19 cellular contexts compared by ENCODE assay signal in the genomic region with DNA sequence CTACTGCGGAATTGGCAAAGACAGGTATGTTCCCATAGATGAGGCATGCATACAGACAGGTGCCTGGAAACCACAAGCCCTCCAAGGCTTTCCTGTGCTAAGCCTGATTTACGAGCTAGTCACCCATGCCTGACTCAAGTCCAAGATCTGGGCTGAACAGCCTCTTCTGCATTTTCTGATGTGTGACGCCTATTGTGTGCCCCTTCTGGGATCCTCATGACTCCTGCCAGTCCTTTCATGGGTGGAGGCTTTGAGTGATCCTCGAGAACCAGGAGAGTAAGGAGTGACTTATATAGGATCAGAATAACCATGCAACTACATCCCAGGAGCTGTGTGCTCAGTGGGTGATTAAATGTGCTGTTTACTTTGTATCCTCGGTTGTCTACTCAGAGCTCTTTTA.
DNase-seq lines count a peak whose midpoint lies in the region; ATAC-seq and TF ChIP-seq lines count a peak whose summit lies in the region.
"Had no signal": no experiment of that assay in that cellular context is flagged by ENCODE, and none has a peak within 500 bp of the region (broad histone marks: within the 10 kb centered on the region; RNA-seq: fewer than 3 reads in every experiment).

No MANE protein-coding gene starts in this region.

- H3K36me3 ChIP-seq in heart left ventricle, result no peaks in the 10 kb centered on the region
- H3K36me3 ChIP-seq: HAP-1, MG63 had no signal

- WGBS in heart left ventricle, 4 donors, result 64 to 76% (median 73%) methylated on average over 5 of the region's 5 CpGs

- peaks cover 0 to 3% (median 0%) of the 10 kb centered on the region in 9 donors for H3K27me3 ChIP-seq in heart left ventricle
- H3K27me3 ChIP-seq: MG63 had no signal

- H3K4me1 ChIP-seq in heart left ventricle, result no peaks in the 10 kb centered on the region
- H3K4me1 ChIP-seq: HAP-1 had no signal

- no peaks in the 10 kb centered on the region for H3K9me3 ChIP-seq in heart left ventricle
- H3K9me3 ChIP-seq: HAP-1 had no signal

- peak; percentile 35 to 55 for DNase-seq in SHP77 (lab: John Stamatoyannopoulos, UW)
- DNase-seq in SHP77 treated with DMSO at 0.1 percent for 48 hours (lab: John Stamatoyannopoulos, UW), result no peak
- DNase-seq in NCI-H2107 treated with DMSO at 0.1 percent for 48 hours (lab: John Stamatoyannopoulos, UW; ENCODE audit: unreplicated experiment), result peak; percentile 46
- peak; percentile 88 for DNase-seq in epithelial cell of esophagus (ENCODE audit: low read depth)
- DNase-seq in heart left ventricle, result no peak
- no peak for DNase-seq in DMS114 treated with DMSO at 0.1 percent for 48 hours (lab: John Stamatoyannopoulos, UW; ENCODE audit: unreplicated experiment)
- DNase-seq in activated CD4-positive, alpha-beta T cell treated with anti-CD3 and anti-CD28 coated beads for 4 hours, result no peak
- DNase-seq: activated CD4-positive, CD25-positive, alpha-beta regulatory T cell; activated naive CD4-positive, alpha-beta T cell treated with Interleukin-2 at 50 U/mL for 16 hours; dorsolateral prefrontal cortex; hippocampal formation; left cardiac atrium; MG63; NCI-H524 treated with DMSO at 0.1 percent for 48 hours; RPMI8226; T-helper 1 cell had no signal

- TF ChIP-seq POLR2A in heart left ventricle (IDR thresholded peaks at IDR 0.05), result no peak

- TF ChIP-seq CTCF in epithelial cell of esophagus (IDR thresholded peaks at IDR 0.05; ENCODE audit: insufficient read depth, low read depth, low read length, missing control alignments), result no peak
- no peak for TF ChIP-seq CTCF in heart left ventricle (IDR thresholded peaks at IDR 0.05)

- ATAC-seq in heart left ventricle, result no peak
- ATAC-seq in GM21528 (IDR thresholded peaks at IDR 0.05; ENCODE audit: low FRiP score, unreplicated experiment), result no peak
- ATAC-seq: left cardiac atrium had no signal

- no peak overlapping the region for H3K27ac ChIP-seq in heart left ventricle
- H3K27ac ChIP-seq: dorsolateral prefrontal cortex had no signal

- H3K4me3 ChIP-seq in epithelial cell of esophagus (ENCODE audit: low read length), result no peak overlapping the region
- no peak overlapping the region for H3K4me3 ChIP-seq in heart left ventricle
- H3K4me3 ChIP-seq: dorsolateral prefrontal cortex, HAP-1, MG63, smooth muscle cell had no signal

- intact Hi-C loops in heart left ventricle (cut with DNase I), result no loop called here

Comparison
In these comparisons a context has a peak if more than half of its experiments do, and no peak if none do; other contexts are left out.
1. DNase-seq: peak in SHP77 (2 of 2), NCI-H2107 treated with DMSO at 0.1 percent for 48 hours (single experiment) and epithelial cell of esophagus (single experiment); none in SHP77 treated with DMSO at 0.1 percent for 48 hours (single experiment), heart left ventricle (0 of 5), DMS114 treated with DMSO at 0.1 percent for 48 hours (single experiment) and activated CD4-positive, alpha-beta T cell treated with anti-CD3 and anti-CD28 coated beads for 4 hours (0 of 2).